Comparison of ENCODE assay signal across 31 cellular contexts in the genomic region with DNA sequence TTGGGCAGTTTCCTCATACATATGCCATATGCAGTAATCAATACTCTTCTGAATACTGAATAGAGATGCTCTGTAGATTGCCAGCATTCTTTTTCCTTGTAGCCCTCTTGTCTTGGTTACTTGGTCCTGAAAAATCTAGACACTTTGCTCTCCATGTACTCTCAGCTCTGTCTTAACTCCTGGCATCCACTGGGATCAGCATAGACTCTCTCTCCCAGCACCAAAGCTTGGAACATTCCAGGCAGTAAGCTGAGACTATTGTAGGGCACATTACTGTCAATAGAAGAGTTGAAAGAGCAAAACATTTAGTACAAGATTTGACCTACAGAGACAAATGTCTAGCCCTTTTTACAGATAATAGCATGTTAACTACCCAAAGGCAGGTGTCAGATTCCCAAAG.
"Had no signal": no experiment of that assay in that cellular context is flagged by ENCODE, and none has a peak within 500 bp of the region (broad histone marks: within the 10 kb centered on the region; RNA-seq: fewer than 3 reads in every experiment).

No MANE protein-coding gene starts in this region.

- H2AFZ ChIP-seq: parathyroid adenoma had no signal

- H3K9me3 ChIP-seq: adrenal gland, body of pancreas, esophagus muscularis mucosa, stomach, thyroid gland, upper lobe of left lung, vagina had no signal

- H3K27me3 ChIP-seq: adrenal gland, body of pancreas, esophagus muscularis mucosa, foreskin keratinocyte, stomach, thyroid gland, upper lobe of left lung, vagina had no signal

- H3K27ac ChIP-seq: adrenal gland, body of pancreas, esophagus muscularis mucosa, foreskin keratinocyte, parathyroid adenoma, psoas muscle, stomach, thyroid gland, upper lobe of left lung, vagina had no signal

- H3K4me3 ChIP-seq: adrenal gland, body of pancreas, esophagus muscularis mucosa, psoas muscle, smooth muscle cell, stomach, thyroid gland, upper lobe of left lung, vagina had no signal

- DNase-seq: activated CD4-positive, alpha-beta memory T cell treated with anti-CD3 and anti-CD28 coated beads for 36 hours; activated CD4-positive, alpha-beta T cell treated with anti-CD3 and anti-CD28 coated beads, Interleukin-2, amount 10 ng/mL, durations not matched to agents 24 days and 14 days; activated CD8-positive, alpha-beta memory T cell treated with anti-CD3 and anti-CD28 coated beads, Interleukin-2, amount 50 U/mL, for 4 hours; activated effector memory CD4-positive, alpha-beta T cell treated with anti-CD3 and anti-CD28 coated beads, Interleukin-2, amount 50 U/mL, for 16 hours; activated naive CD4-positive, alpha-beta T cell treated with anti-CD3 and anti-CD28 coated beads for 36 hours; activated naive CD8-positive, alpha-beta T cell treated with anti-CD3 and anti-CD28 coated beads for 36 hours; activated T-cell treated with anti-CD3 and anti-CD28 coated beads, Interleukin-2, amount 50 U/mL, for 1 hour; adrenal gland; aorta; body of pancreas; dermis blood vessel endothelial cell; effector CD4-positive, alpha-beta T cell; foreskin keratinocyte; islet precursor cell; left ventricle myocardium superior; nephron progenitor cell; occipital lobe; psoas muscle; stimulated activated CD4-positive, alpha-beta T cell treated with anti-CD3 and anti-CD28 coated beads, Interleukin-1b, Interleukin-23, amount 100 ng/mL, for 48 hours; stimulated activated CD4-positive, alpha-beta T cell treated with anti-CD3 and anti-CD28 coated beads, Interleukin-4, amount 100 ng/mL, for 4 hours; stimulated activated CD8-positive, alpha-beta memory T cell treated with anti-CD3 and anti-CD28 coated beads, Interleukin-4, amount 100 ng/mL, for 48 hours; stomach; thyroid gland; upper lobe of left lung had no signal

- H3K4me1 Mint-ChIP-seq: activated CD4-positive, alpha-beta T cell treated with anti-CD3 and anti-CD28 coated beads, Interleukin-2, amount 10 ng/mL, durations not matched to agents 24 days and 14 days; activated naive CD8-positive, alpha-beta T cell treated with anti-CD3 and anti-CD28 coated beads for 36 hours; nephron progenitor cell; stimulated activated memory B cell treated with anti-CD40 and anti-IgM and Interleukin-4, amounts not matched to agents 10 μg/mL and 1 μg/mL and 100 μg/mL, for 72 hours had no signal

- H3K27ac Mint-ChIP-seq: activated CD4-positive, alpha-beta memory T cell treated with anti-CD3 and anti-CD28 coated beads for 36 hours; activated CD4-positive, alpha-beta T cell treated with anti-CD3 and anti-CD28 coated beads, Interleukin-2, amount 10 ng/mL, durations not matched to agents 24 days and 14 days; activated naive CD4-positive, alpha-beta T cell treated with anti-CD3 and anti-CD28 coated beads for 36 hours; activated naive CD8-positive, alpha-beta T cell treated with anti-CD3 and anti-CD28 coated beads for 36 hours; activated T-helper 1 cell treated with anti-CD3 and anti-CD28 coated beads, Interleukin-12 subunit alpha, Interleukin-12 subunit beta, Interleukin-2, Interleukin-4 antibody, amounts not matched to agents 30 ng/mL and 10 ng/mL and 1 ng/mL, durations not matched to agents 14 hours and 24 hours and 36 hours; nephron progenitor cell; stimulated activated memory B cell treated with anti-CD40 and anti-IgM and Interleukin-4, amounts not matched to agents 10 μg/mL and 1 μg/mL and 100 μg/mL, for 72 hours had no signal

- H3K36me3 Mint-ChIP-seq: activated CD4-positive, alpha-beta memory T cell treated with anti-CD3 and anti-CD28 coated beads for 36 hours; activated naive CD8-positive, alpha-beta T cell treated with anti-CD3 and anti-CD28 coated beads for 36 hours; stimulated activated memory B cell treated with anti-CD40 and anti-IgM and Interleukin-4, amounts not matched to agents 10 μg/mL and 1 μg/mL and 100 μg/mL, for 72 hours had no signal

- H3K79me2 ChIP-seq: parathyroid adenoma had no signal

- H3K27me3 Mint-ChIP-seq: activated CD4-positive, alpha-beta memory T cell treated with anti-CD3 and anti-CD28 coated beads for 36 hours; activated CD4-positive, alpha-beta T cell treated with anti-CD3 and anti-CD28 coated beads, Interleukin-2, amount 10 ng/mL, durations not matched to agents 24 days and 14 days; activated naive CD8-positive, alpha-beta T cell treated with anti-CD3 and anti-CD28 coated beads for 36 hours; stimulated activated memory B cell treated with anti-CD40 and anti-IgM and Interleukin-4, amounts not matched to agents 10 μg/mL and 1 μg/mL and 100 μg/mL, for 72 hours had no signal

- H3K4me1 ChIP-seq: adrenal gland, body of pancreas, esophagus muscularis mucosa, foreskin keratinocyte, parathyroid adenoma, psoas muscle, stomach, thyroid gland, upper lobe of left lung, vagina had no signal

- ATAC-seq: activated CD4-positive, CD25-positive, alpha-beta regulatory T cell treated with anti-CD3 and anti-CD28 coated beads, Interleukin-2, amount 50 U/mL, for 24 hours; body of pancreas; foreskin keratinocyte; left ventricle myocardium superior; psoas muscle; stimulated activated memory B cell treated with anti-CD40 and anti-IgM and Interleukin-4, amounts not matched to agents 10 μg/mL and 1 μg/mL and 100 μg/mL, for 72 hours had no signal

- H3K4me2 ChIP-seq: smooth muscle cell had no signal

- H3K36me3 ChIP-seq: adrenal gland, esophagus muscularis mucosa, stomach, thyroid gland, upper lobe of left lung, vagina had no signal

- H3K4me3 Mint-ChIP-seq: activated CD4-positive, alpha-beta memory T cell treated with anti-CD3 and anti-CD28 coated beads for 36 hours; activated CD4-positive, alpha-beta T cell treated with anti-CD3 and anti-CD28 coated beads, Interleukin-2, amount 10 ng/mL, durations not matched to agents 24 days and 14 days; activated naive CD4-positive, alpha-beta T cell treated with anti-CD3 and anti-CD28 coated beads for 36 hours; activated naive CD8-positive, alpha-beta T cell treated with anti-CD3 and anti-CD28 coated beads for 36 hours; activated T-helper 1 cell treated with anti-CD3 and anti-CD28 coated beads, Interleukin-12 subunit alpha, Interleukin-12 subunit beta, Interleukin-2, Interleukin-4 antibody, amounts not matched to agents 30 ng/mL and 10 ng/mL and 1 ng/mL, durations not matched to agents 14 hours and 24 hours and 36 hours; nephron progenitor cell; stimulated activated memory B cell treated with anti-CD40 and anti-IgM and Interleukin-4, amounts not matched to agents 10 μg/mL and 1 μg/mL and 100 μg/mL, for 72 hours had no signal

- H3K9ac ChIP-seq: parathyroid adenoma had no signal
